In genomic region chr4:169203891-169204290, GRCh38 we compare ENCODE assay signal across 1 cellular context.
TF ChIP-seq lines count a peak whose summit lies in the region.

No MANE protein-coding gene starts in this region.

TF ChIP-seq in HepG2, 621 proteins besides CTCF, POLR2A, EP300 and RAD21 (continued from another document):
- no peak for TF ChIP-seq CEBPZ (IDR thresholded peaks at IDR 0.05; ENCODE audit: low read length)
- TF ChIP-seq HDAC2 (CRISPR knock-in tag; IDR thresholded peaks at IDR 0.05) = no peak
- TF ChIP-seq JUNB (CRISPR knock-in tag; IDR thresholded peaks at IDR 0.05; ENCODE audit: borderline replicate concordance) = no peak
- TF ChIP-seq ATF1 (CRISPR knock-in tag; IDR thresholded peaks at IDR 0.05) = no peak
- TF ChIP-seq ZNF878 (CRISPR knock-in tag; IDR thresholded peaks at IDR 0.05) = no peak
- no peak for TF ChIP-seq DMAP1 (CRISPR knock-in tag; IDR thresholded peaks at IDR 0.05)
- TF ChIP-seq ATRX (CRISPR knock-in tag; IDR thresholded peaks at IDR 0.05; ENCODE audit: borderline replicate concordance) = no peak
- TF ChIP-seq ZNF556 (CRISPR knock-in tag; IDR thresholded peaks at IDR 0.05; ENCODE audit: borderline replicate concordance) = no peak
- no peak for TF ChIP-seq SSRP1 (CRISPR knock-in tag; IDR thresholded peaks at IDR 0.05)
